ENCODE assay signal across 16 cellular contexts in the genomic region with DNA sequence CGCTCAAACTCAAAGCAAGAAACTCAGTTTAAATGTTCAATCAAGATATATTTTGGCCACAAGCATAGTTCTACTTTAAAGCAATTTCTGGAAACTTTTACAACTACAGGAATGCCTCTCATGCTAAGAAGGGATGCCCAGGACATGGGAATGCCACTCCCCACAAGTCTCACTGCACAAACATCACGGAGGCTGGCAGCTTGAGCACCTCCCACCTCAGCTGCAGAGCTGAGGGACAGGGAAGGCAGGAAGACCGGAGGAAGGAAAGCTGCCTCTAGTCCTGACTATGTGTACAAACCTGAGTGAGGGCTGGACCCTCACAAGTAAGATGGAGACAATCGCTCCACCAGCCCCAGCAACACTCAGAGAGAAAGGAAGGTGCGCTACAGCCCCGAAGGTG. TPM values are rescaled to one million over a fixed set of nuclear protein-coding genes. Genes with fewer than 3 reads are reported as not detected.
DNase-seq lines count a peak whose midpoint lies in the region; ATAC-seq, FAIRE-seq and TF ChIP-seq lines count a peak whose summit lies in the region.
"Had no signal": no experiment of that assay in that cellular context is flagged by ENCODE, and none has a peak within 500 bp of the region (broad histone marks: within the 10 kb centered on the region; RNA-seq: fewer than 3 reads in every experiment).

No MANE protein-coding gene starts in this region.

- no peak for FAIRE-seq in GM12892 (lab: Jason Lieb, UNC)
- FAIRE-seq: GM12878, H54, HepG2 had no signal

- H3K36me3 ChIP-seq in osteoblast (ENCODE audit: insufficient read depth, low read length) (peaks cover 5% of the 10 kb centered on the region), prostate gland (no peaks in the 10 kb centered on the region)

- peak; percentile 11; the same call in 1 of the 2 replicates for TF ChIP-seq POLR2A in GM12892 (IDR thresholded peaks at IDR 0.05; ENCODE audit: low read depth, low read length)
- no peak for TF ChIP-seq POLR2A in prostate gland (IDR thresholded peaks at IDR 0.05)

- intact Hi-C loops in prostate gland (cut with DNase I), result no loop called here

- H3K4me3 ChIP-seq in osteoblast (ENCODE audit: insufficient read depth, low read length), result no peak overlapping the region
- H3K4me3 ChIP-seq in prostate gland, result no peak overlapping the region
- H3K4me3 ChIP-seq: GM12878 had no signal

- H3K36me3 Mint-ChIP-seq in T-helper 17 cell (ENCODE audit: low read depth) (peaks cover 4% of the 10 kb centered on the region), glutamatergic neuron (ENCODE audit: unreplicated experiment) (peaks cover 11% of the 10 kb centered on the region)

- no peak for TF ChIP-seq CTCF in glutamatergic neuron (IDR thresholded peaks at IDR 0.05; ENCODE audit: partially characterized antibody, unreplicated experiment)
- TF ChIP-seq CTCF in osteoblast (IDR thresholded peaks at IDR 0.05; ENCODE audit: extremely low read depth, low read depth, low read length), result no peak
- no peak for TF ChIP-seq CTCF in prostate gland (IDR thresholded peaks at IDR 0.05)

- H3K4me1 ChIP-seq in osteoblast (ENCODE audit: insufficient read depth, low read length) (peaks cover 5% of the 10 kb centered on the region), prostate gland (replicated peaks) (peaks cover 7% of the 10 kb centered on the region)

- H3K4me3 Mint-ChIP-seq in T-helper 17 cell (peak overlapping the region; percentile 59), glutamatergic neuron (ENCODE audit: unreplicated experiment) (peak overlapping the region; percentile 13)

- H3K27me3 ChIP-seq in osteoblast (ENCODE audit: insufficient read depth, low read length) (no peaks in the 10 kb centered on the region), prostate gland (replicated peaks; ENCODE audit: insufficient read depth) (no peaks in the 10 kb centered on the region)

- H3K27ac Mint-ChIP-seq in T-helper 17 cell (peak overlapping the region; percentile 75), glutamatergic neuron (ENCODE audit: unreplicated experiment) (no peak overlapping the region)

- H3K4me1 Mint-ChIP-seq in T-helper 17 cell (peaks cover 42% of the 10 kb centered on the region), glutamatergic neuron (ENCODE audit: low read depth, unreplicated experiment) (no peaks in the 10 kb centered on the region)

- H3K4me2 ChIP-seq in osteoblast (ENCODE audit: insufficient read depth, low read length), result no peak overlapping the region

- no peak overlapping the region for H2AFZ ChIP-seq in osteoblast (ENCODE audit: low read length)

- H4K20me1 ChIP-seq in osteoblast (ENCODE audit: insufficient read depth, low read length), result peaks cover 49% of the 10 kb centered on the region

- no peaks in the 10 kb centered on the region for H3K27me3 Mint-ChIP-seq in T-helper 17 cell
- H3K27me3 Mint-ChIP-seq in glutamatergic neuron (ENCODE audit: unreplicated experiment), result peaks cover 2% of the 10 kb centered on the region

- no peak for ATAC-seq in T-helper 17 cell
- ATAC-seq: GM12878, HepG2, Panc1 had no signal

- H3K9me3 ChIP-seq in T-helper 17 cell (ENCODE audit: control insufficient read depth, low read length, poor library complexity, severe bottlenecking) (no peaks in the 10 kb centered on the region), osteoblast (ENCODE audit: low read depth, low read length) (no peaks in the 10 kb centered on the region), prostate gland (no peaks in the 10 kb centered on the region)

- H3K9me3 Mint-ChIP-seq in glutamatergic neuron (ENCODE audit: unreplicated experiment), result peaks cover 8% of the 10 kb centered on the region

- no peak for DNase-seq in GM12892 (ENCODE audit: insufficient read length)
- DNase-seq in T-helper 17 cell, result no peak
- DNase-seq in glutamatergic neuron, result no peak
- DNase-seq in osteoblast (ENCODE audit: insufficient read length, low spot score, missing footprints), result peak; percentile 77
- DNase-seq in kidney glomerular epithelial cell (lab: John Stamatoyannopoulos, UW), result no peak
- no peak for DNase-seq in prostate gland (ENCODE audit: low spot score)
- DNase-seq in NCI-H1436 treated with DMSO at 0.1 percent for 48 hours (lab: John Stamatoyannopoulos, UW), result no peak
- DNase-seq: COR-L47, Karpas-422, NCI-H1930, NCI-H2171 treated with DMSO at 0.1 percent for 48 hours, SHP77 had no signal

- WGBS in prostate gland, result 93% methylated on average over 6 of the region's 6 CpGs

- peaks cover 90% of the 10 kb centered on the region for H3K79me2 ChIP-seq in osteoblast (ENCODE audit: insufficient read depth, low read length)

- no peak overlapping the region for H3K27ac ChIP-seq in osteoblast (ENCODE audit: low read depth, low read length)
- H3K27ac ChIP-seq in prostate gland, result no peak overlapping the region

RNA-seq across cellular contexts. Expression of a gene that starts 5.3 kb away (rescaled TPM):
- polyA plus RNA-seq in GM12892 (2012; ENCODE audit: missing spikeins), result 8.6 TPM
- 10 to 100 TPM; 38.9 to 42.5 TPM for total RNA-seq in T-helper 17 cell
- total RNA-seq in glutamatergic neuron (ENCODE audit: unreplicated experiment), result 16.4 TPM
- total RNA-seq in osteoblast, result 21.5 and 21.7 TPM in 2 replicates
- 10 to 100 TPM; 31.2 to 35.2 TPM for total RNA-seq in prostate gland

RNA-seq across cellular contexts. Expression of a gene that starts 23.1 kb away (rescaled TPM):
- polyA plus RNA-seq in GM12892 (2012; ENCODE audit: missing spikeins), result 59.7 TPM
- total RNA-seq in T-helper 17 cell, result 10 to 100 TPM; 25.2 to 25.9 TPM
- total RNA-seq in glutamatergic neuron (ENCODE audit: unreplicated experiment), result 69.6 TPM
- 50.7 and 55.4 TPM in 2 replicates for total RNA-seq in osteoblast
- total RNA-seq in prostate gland, result 10 to 100 TPM; 83.4 to 84.3 TPM

RNA-seq across cellular contexts. Expression of a gene that starts 34.6 kb away (rescaled TPM):
- 20.9 TPM for polyA plus RNA-seq in GM12892 (2012; ENCODE audit: missing spikeins)
- total RNA-seq in T-helper 17 cell (100 to 1,000 TPM in 1 of 2 donors, 10 to 100 TPM in 1; 39.7 to 106 TPM), glutamatergic neuron (ENCODE audit: unreplicated experiment) (54.5 TPM), osteoblast (40.1 and 54.3 TPM in 2 replicates), prostate gland (100 to 1,000 TPM in 1 of 2 donors, 10 to 100 TPM in 1; 36.8 to 207 TPM)

RNA-seq across cellular contexts. Expression of a gene that starts 49.8 kb away (rescaled TPM):
- 84.7 TPM for polyA plus RNA-seq in GM12892 (2012; ENCODE audit: missing spikeins)
- total RNA-seq in T-helper 17 cell (10 to 100 TPM; 31.9 to 39.8 TPM), glutamatergic neuron (ENCODE audit: unreplicated experiment) (82.6 TPM), osteoblast (77.2 and 83.6 TPM in 2 replicates), prostate gland (100 to 1,000 TPM; 137 to 185 TPM)

RNA-seq across cellular contexts. Expression of a gene that starts 54.5 kb away (rescaled TPM):
- polyA plus RNA-seq in GM12892 (2012; ENCODE audit: missing spikeins), result 7.7 TPM
- total RNA-seq in T-helper 17 cell (1 to 10 TPM; 7.5 to 9.0 TPM), glutamatergic neuron (ENCODE audit: unreplicated experiment) (26.2 TPM), osteoblast (18.1 and 24.5 TPM in 2 replicates), prostate gland (10 to 100 TPM; 23.7 to 38.5 TPM)
